Comparison of ENCODE assay signal across 8 cellular contexts in the genomic region with DNA sequence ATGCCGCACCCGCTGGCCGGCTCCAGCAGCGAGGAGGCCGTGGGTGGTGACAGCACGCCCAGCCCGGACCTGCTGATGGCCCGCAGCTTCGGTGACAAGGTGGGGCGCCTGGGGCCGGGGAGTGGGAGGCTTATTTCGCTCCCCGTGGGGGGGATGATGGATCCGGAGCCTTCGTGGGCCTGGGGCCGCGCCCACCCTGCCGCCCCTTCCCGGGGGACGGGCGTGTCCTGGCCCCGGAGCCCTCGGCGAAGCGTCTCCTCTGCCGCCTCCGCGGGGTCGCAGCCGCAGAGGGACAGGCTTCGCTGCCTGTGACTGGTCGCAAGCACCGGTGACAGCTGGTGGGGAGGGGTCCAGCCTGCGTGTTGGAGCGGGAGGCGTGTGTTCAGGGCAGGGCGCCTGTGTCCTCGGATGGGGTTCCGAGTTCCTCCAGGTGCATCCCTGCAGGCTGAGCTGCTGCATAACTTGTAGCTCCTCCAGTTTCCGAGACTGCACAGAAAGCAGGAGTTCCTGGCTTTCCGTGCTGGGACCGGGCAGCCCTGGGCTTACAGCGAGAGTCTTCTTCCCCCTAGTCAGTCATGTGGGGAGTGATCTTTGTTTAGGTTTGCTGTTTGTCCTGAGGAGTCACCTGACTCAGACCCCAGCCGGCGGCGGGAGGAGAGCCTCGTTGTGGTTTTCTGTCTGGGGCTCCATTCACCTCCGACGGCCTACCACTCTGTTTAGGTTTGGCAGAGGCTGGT. TPM values are rescaled to one million over a fixed set of nuclear protein-coding genes. Genes with fewer than 3 reads are reported as not detected.
DNase-seq lines count a peak whose midpoint lies in the region; ATAC-seq and TF ChIP-seq lines count a peak whose summit lies in the region.

No MANE protein-coding gene starts in this region.

- H3K4me2 ChIP-seq in GM23338 = peak overlapping the region; percentile 94
- H3K4me2 ChIP-seq in SK-N-SH = peak overlapping the region; percentile 94

- CTCF ChIA-PET in SK-N-SH (lab: Yijun Ruan, JAX) = interaction anchor here (1.2 to 2.3 kb wide), 7 partner anchors 12 to 638 kb away, joined by 3 to 7 read pairs (median 4); a partner anchor contains a TSS

- H3K79me2 ChIP-seq in GM23338 (replicated peaks; ENCODE audit: insufficient read depth) (no peaks in the 10 kb centered on the region; the same call in 1 of the 2 replicates), SK-N-SH (ENCODE audit: insufficient read depth) (peaks cover 27% of the 10 kb centered on the region)

- peaks cover 11% of the 10 kb centered on the region for H3K27me3 Mint-ChIP-seq in GM23338 (ENCODE audit: insufficient read depth, low read depth, poor library complexity)

- intact Hi-C loops in left ventricle myocardium inferior (cut with micrococcal nuclease) = no loop called here

- POLR2A ChIA-PET in SK-N-SH (lab: Yijun Ruan, JAX) = no interaction called here

- H2AFZ ChIP-seq in GM23338 (peak overlapping the region; percentile 94), SK-N-SH (ENCODE audit: low read depth) (peak overlapping the region; percentile 84)

- H4K20me1 ChIP-seq in GM23338 (replicated peaks; ENCODE audit: insufficient read depth) = peaks cover 4% of the 10 kb centered on the region; the same call in 1 of the 2 replicates
- no peaks in the 10 kb centered on the region for H4K20me1 ChIP-seq in SK-N-SH (ENCODE audit: insufficient read depth)

- H3K9ac ChIP-seq in SK-N-SH = peak overlapping the region; percentile 69; the same call in 1 of the 2 replicates

- H3K4me3 ChIP-seq in GM23338 = peak overlapping the region; percentile 84
- peak overlapping the region; percentile 84 to 90 for H3K4me3 ChIP-seq in SK-N-SH (ENCODE audit: low read depth in 2 of 2, low read length in 1 of 2)
- peak overlapping the region; percentile 99 for H3K4me3 ChIP-seq in left ventricle myocardium inferior

- H3K4me3 Mint-ChIP-seq in GM23338 = peak overlapping the region; percentile 79

- H3K4me1 ChIP-seq in GM23338 (ENCODE audit: insufficient read depth) (peaks cover 12% of the 10 kb centered on the region), SK-N-SH (ENCODE audit: control insufficient read depth in 1 of 2, insufficient read depth in 2 of 2, low read depth in 1 of 2, low read length in 1 of 2) (peaks cover 10 to 13% of the 10 kb centered on the region in 2 experiments; a peak in 3 of 4 replicates), left ventricle myocardium inferior (peaks cover 60% of the 10 kb centered on the region)

- H3F3A ChIP-seq in GM23338 (replicated peaks; ENCODE audit: low read depth) = peaks cover 10% of the 10 kb centered on the region; the same call in 1 of the 2 replicates
- H3F3A ChIP-seq in SK-N-SH (replicated peaks; ENCODE audit: insufficient read depth) = peaks cover 22% of the 10 kb centered on the region

- H3K27ac ChIP-seq in GM23338 (ENCODE audit: low read depth) (no peak overlapping the region; the same call in 1 of the 2 replicates), SK-N-SH (ENCODE audit: low read depth in 2 of 2, low read length in 1 of 2) (no peak overlapping the region; a peak in 1 of 4 replicates), left ventricle myocardium inferior (replicated peaks) (peak overlapping the region; percentile 90)

- no peak for TF ChIP-seq EP300 in SK-N-SH (IDR thresholded peaks at IDR 0.05; ENCODE audit: borderline replicate concordance in 1 of 2, low read depth in 1 of 2, low read length in 1 of 2)

- no peaks in the 10 kb centered on the region for H3K9me3 Mint-ChIP-seq in GM23338

- H3K9me3 ChIP-seq in SK-N-SH = no peaks in the 10 kb centered on the region
- no peaks in the 10 kb centered on the region for H3K9me3 ChIP-seq in left ventricle myocardium inferior (replicated peaks)

- peak; percentile 81 for DNase-seq in EL
- DNase-seq in GM23338 (ENCODE audit: low spot score) = peak; percentile 82
- DNase-seq in Kasumi-1 (lab: John Stamatoyannopoulos, UW) = peak; percentile 48 to 49
- DNase-seq in SK-N-SH = peak; percentile 74
- DNase-seq in anterior cingulate cortex (lab: John Stamatoyannopoulos, UW) = peak in 54 of 58 donors; percentile 8 to 74 (median 47)
- DNase-seq in left ventricle myocardium inferior = peak; percentile 33
- DNase-seq in pons (ENCODE audit: low spot score) = peak; percentile 84
- no peak for DNase-seq in NCI-H446 treated with DMSO at 0.1 percent for 48 hours (lab: John Stamatoyannopoulos, UW)

- no peak for TF ChIP-seq RAD21 in SK-N-SH (IDR thresholded peaks at IDR 0.05; ENCODE audit: low read length)

- peak; percentile 75 for ATAC-seq in GM23338

- H3K36me3 ChIP-seq in GM23338 (ENCODE audit: insufficient read depth) (no peaks in the 10 kb centered on the region), SK-N-SH (replicated peaks in 1 of 2; ENCODE audit: control insufficient read depth in 1 of 2, insufficient read depth in 2 of 2, low read length in 1 of 2) (peaks cover 0 to 3% of the 10 kb centered on the region in 2 experiments), left ventricle myocardium inferior (no peaks in the 10 kb centered on the region)

- H3K36me3 Mint-ChIP-seq in GM23338 (ENCODE audit: low read depth) = no peaks in the 10 kb centered on the region; the same call in 2 of the 3 replicates

- H3K9me2 ChIP-seq in GM23338 (ENCODE audit: insufficient read depth) (no peaks in the 10 kb centered on the region), SK-N-SH (no peaks in the 10 kb centered on the region)

- H3K27ac Mint-ChIP-seq in GM23338 = 0 out of 2 replicates have a peak overlapping the region, but pooled peaks have one; percentile 28

- TF ChIP-seq CTCF in GM23338 (conservative IDR thresholded peaks at IDR 0.05; ENCODE audit: low read depth in 2 of 2) (no peak), SK-N-SH (IDR thresholded peaks at IDR 0.05) (no peak), left ventricle myocardium inferior (IDR thresholded peaks at IDR 0.05; ENCODE audit: borderline replicate concordance) (no peak)

- WGBS in SK-N-SH (ENCODE audit: low lambda C conversion rate) = 6% methylated on average over 9 of the region's 49 CpGs

- H3K4me1 Mint-ChIP-seq in GM23338 = peaks cover 23% of the 10 kb centered on the region

- H3K27me3 ChIP-seq in GM23338 (ENCODE audit: insufficient read depth) = peaks cover 12% of the 10 kb centered on the region
- H3K27me3 ChIP-seq in SK-N-SH (ENCODE audit: insufficient read depth) = no peaks in the 10 kb centered on the region
- H3K27me3 ChIP-seq in left ventricle myocardium inferior (ENCODE audit: low read depth) = no peaks in the 10 kb centered on the region

TF ChIP-seq in GM23338, 12 proteins besides CTCF, POLR2A, EP300 and RAD21 (continues in another document):
- TF ChIP-seq NANOG (IDR thresholded peaks at IDR 0.05; ENCODE audit: borderline replicate concordance) (no peak), STAT1 (IDR thresholded peaks at IDR 0.05; ENCODE audit: unreplicated experiment) (no peak), ZNF331 (CRISPR knock-in tag; IDR thresholded peaks at IDR 0.05; ENCODE audit: low read depth) (no peak), ZNF114 (CRISPR knock-in tag; IDR thresholded peaks at IDR 0.05) (no peak), CREB1 (CRISPR knock-in tag; IDR thresholded peaks at IDR 0.05; ENCODE audit: low read depth) (no peak), JUNB (IDR thresholded peaks at IDR 0.05; ENCODE audit: unreplicated experiment) (no peak)

TF ChIP-seq in SK-N-SH, 30 proteins besides CTCF, POLR2A, EP300 and RAD21:
- TF ChIP-seq, protein P1, sequence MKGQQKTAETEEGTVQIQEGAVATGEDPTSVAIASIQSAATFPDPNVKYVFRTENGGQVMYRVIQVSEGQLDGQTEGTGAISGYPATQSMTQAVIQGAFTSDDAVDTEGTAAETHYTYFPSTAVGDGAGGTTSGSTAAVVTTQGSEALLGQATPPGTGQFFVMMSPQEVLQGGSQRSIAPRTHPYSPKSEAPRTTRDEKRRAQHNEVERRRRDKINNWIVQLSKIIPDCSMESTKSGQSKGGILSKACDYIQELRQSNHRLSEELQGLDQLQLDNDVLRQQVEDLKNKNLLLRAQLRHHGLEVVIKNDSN (IDR thresholded peaks at IDR 0.05; ENCODE audit: borderline replicate concordance, low read depth) = peak; percentile 66; the same call in 1 of the 2 replicates
- TF ChIP-seq SIN3A (IDR thresholded peaks at IDR 0.05; ENCODE audit: borderline replicate concordance, low read depth, low read length) (0 out of 2 replicates have a peak, but pooled peaks have one; percentile 46), RFX5 (IDR thresholded peaks at IDR 0.05; ENCODE audit: low read length) (no peak), RCOR1 (IDR thresholded peaks at IDR 0.05; ENCODE audit: low read length) (no peak), MXI1 (IDR thresholded peaks at IDR 0.05; ENCODE audit: low read depth, low read length) (peak; percentile 83; the same call in 1 of the 2 replicates)
- TF ChIP-seq, protein P2, sequence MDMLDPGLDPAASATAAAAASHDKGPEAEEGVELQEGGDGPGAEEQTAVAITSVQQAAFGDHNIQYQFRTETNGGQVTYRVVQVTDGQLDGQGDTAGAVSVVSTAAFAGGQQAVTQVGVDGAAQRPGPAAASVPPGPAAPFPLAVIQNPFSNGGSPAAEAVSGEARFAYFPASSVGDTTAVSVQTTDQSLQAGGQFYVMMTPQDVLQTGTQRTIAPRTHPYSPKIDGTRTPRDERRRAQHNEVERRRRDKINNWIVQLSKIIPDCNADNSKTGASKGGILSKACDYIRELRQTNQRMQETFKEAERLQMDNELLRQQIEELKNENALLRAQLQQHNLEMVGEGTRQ (IDR thresholded peaks at IDR 0.05; ENCODE audit: borderline replicate concordance, low read depth, low read length) = peak; percentile 34; the same call in 1 of the 2 replicates

RNA-seq across cellular contexts. Expression of a gene that starts 0.7 kb away (rescaled TPM):
- total RNA-seq in GM23338 (2014; rRNA removed; shearing (Covaris generic)) = 12.0 and 17.8 TPM in 2 replicates
- polyA plus RNA-seq in GM23338 (2016; fragmentation: Nextera tagmentation; extraction: Ambion mirVana) (2.1 and 2.2 TPM in 2 replicates), SK-N-SH (2012; rRNA removed) (2.7 and 5.3 TPM in 2 replicates)
- polyA plus RNA-seq in SK-N-SH (2012; cell fraction: cytosol; rRNA removed) = 3.6 and 3.9 TPM in 2 replicates
- 5.6 and 10.5 TPM in 2 replicates for polyA plus RNA-seq in SK-N-SH (2012; cell fraction: nucleus; rRNA removed)
- total RNA-seq in left ventricle myocardium inferior = 3.2 TPM

RNA-seq across cellular contexts. Expression of a gene that starts 33.3 kb away (rescaled TPM):
- total RNA-seq in GM23338 (2014; rRNA removed; shearing (Covaris generic)) = 16.7 and 26.7 TPM in 2 replicates
- polyA plus RNA-seq in GM23338 (2016; fragmentation: Nextera tagmentation; extraction: Ambion mirVana) = 24.7 and 30.4 TPM in 2 replicates
- polyA plus RNA-seq in SK-N-SH (2012; rRNA removed) = 7.9 and 10.2 TPM in 2 replicates
- polyA plus RNA-seq in SK-N-SH (2012; cell fraction: cytosol; rRNA removed) = 12.2 and 13.4 TPM in 2 replicates
- 4.4 and 5.6 TPM in 2 replicates for polyA plus RNA-seq in SK-N-SH (2012; cell fraction: nucleus; rRNA removed)
- total RNA-seq in left ventricle myocardium inferior = 15.2 TPM
